ENCODE assay signal across 10 cellular contexts in genomic region chr18:62372156-62372555, GRCh38. TPM values are rescaled to one million over a fixed set of nuclear protein-coding genes. Genes with fewer than 3 reads are reported as not detected.
A peak's percentile ranks its signal among the peaks of the same experiment; 100 is the strongest.
DNase-seq lines count a peak whose midpoint lies in the region; ATAC-seq and TF ChIP-seq lines count a peak whose summit lies in the region.
"Had no signal": no experiment of that assay in that cellular context is flagged by ENCODE, and none has a peak within 500 bp of the region (broad histone marks: within the 10 kb centered on the region; RNA-seq: fewer than 3 reads in every experiment).

No MANE protein-coding gene starts in this region.

- no peaks in the 10 kb centered on the region for H3K36me3 ChIP-seq in neural cell (ENCODE audit: insufficient read depth, low read length)

- DNase-seq in DMS 273 (lab: John Stamatoyannopoulos, UW; ENCODE audit: unreplicated experiment) (peak; percentile 7), DMS 273 treated with DMSO at 0.1 percent for 48 hours (lab: John Stamatoyannopoulos, UW) (no peak), NCI-H128 (lab: John Stamatoyannopoulos, UW; ENCODE audit: unreplicated experiment) (peak; percentile 21), ureter (ENCODE audit: low spot score) (no peak)
- DNase-seq in activated naive CD4-positive, alpha-beta T cell treated with Interleukin-2 at 50 U/mL for 16 hours = no peak
- DNase-seq: SK-N-SH had no signal

- peak overlapping the region; percentile 24 for H3K4me3 ChIP-seq in neural cell (ENCODE audit: low read length)

- no peaks in the 10 kb centered on the region for H3K79me2 ChIP-seq in neural cell (replicated peaks; ENCODE audit: insufficient read depth, low read length)

- H3K4me2 ChIP-seq in neural cell (ENCODE audit: low read length) = peak overlapping the region; percentile 17
- H3K4me2 ChIP-seq: SK-N-SH had no signal

- H3K27ac ChIP-seq in neural cell (ENCODE audit: low read length) = peak overlapping the region; percentile 49
- H3K27ac ChIP-seq: 22Rv1 had no signal

- ATAC-seq in HG02642 (IDR thresholded peaks at IDR 0.05; ENCODE audit: poor library complexity, unreplicated experiment) = peak; percentile 49
- no peak for ATAC-seq in HG03565 (IDR thresholded peaks at IDR 0.05; ENCODE audit: unreplicated experiment)

- no peak for TF ChIP-seq CTCF in neural cell (IDR thresholded peaks at IDR 0.05; ENCODE audit: poor library complexity, severe bottlenecking)

- H2AFZ ChIP-seq in neural cell (ENCODE audit: low read depth, low read length) = no peak overlapping the region

- no peaks in the 10 kb centered on the region for H3F3A ChIP-seq in neural cell (ENCODE audit: insufficient read depth, low read length, poor library complexity, severe bottlenecking)

- no peaks in the 10 kb centered on the region for H3K9me3 ChIP-seq in neural cell (ENCODE audit: low read length)
- H3K9me3 ChIP-seq: SK-N-SH had no signal

- H3K9ac ChIP-seq in neural cell (ENCODE audit: low read length) = no peak overlapping the region
- H3K9ac ChIP-seq: SK-N-SH had no signal

- H4K20me1 ChIP-seq in neural cell (ENCODE audit: insufficient read depth) = no peaks in the 10 kb centered on the region

- TF ChIP-seq EP300 in neural cell (conservative IDR thresholded peaks at IDR 0.05; ENCODE audit: poor library complexity, severe bottlenecking) = no peak

- TF ChIP-seq RAD21 in neural cell (conservative IDR thresholded peaks at IDR 0.05) = no peak

- no peaks in the 10 kb centered on the region for H3K9me2 ChIP-seq in neural cell (ENCODE audit: insufficient read depth, low read length)
- H3K9me2 ChIP-seq: SK-N-SH had no signal

- no peaks in the 10 kb centered on the region for H3K27me3 ChIP-seq in neural cell (ENCODE audit: insufficient read depth, low read depth, low read length)

TF ChIP-seq in neural cell, 6 proteins besides CTCF, POLR2A, EP300 and RAD21:
- TF ChIP-seq SMC3 (conservative IDR thresholded peaks at IDR 0.05; ENCODE audit: poor library complexity) (no peak), TAF1 (IDR thresholded peaks at IDR 0.05; ENCODE audit: low read depth) (no peak), REST (IDR thresholded peaks at IDR 0.05; ENCODE audit: borderline replicate concordance) (no peak)

RNA-seq across cellular contexts. Expression of gene TNFRSF11A, which starts 47.0 kb away (rescaled TPM):
- polyA plus RNA-seq in neural cell = not detected in 2 replicates
- polyA minus RNA-seq in neural cell = not detected in 2 replicates
- total RNA-seq in ureter = 6.5 TPM

Comparison
In these comparisons a context has a peak if more than half of its experiments do, and no peak if none do; other contexts are left out.
1. DNase-seq: peak in DMS 273 (single experiment) and NCI-H128 (single experiment); none in DMS 273 treated with DMSO at 0.1 percent for 48 hours (single experiment), activated naive CD4-positive, alpha-beta T cell treated with Interleukin-2 at 50 U/mL for 16 hours (single experiment) and ureter (single experiment).